In genomic region chr3:9769426-9770275, GRCh38 we compare ENCODE assay signal across 8 cellular contexts. TPM values are rescaled to one million over a fixed set of nuclear protein-coding genes. Genes with fewer than 3 reads are reported as not detected.
DNase-seq lines count a peak whose midpoint lies in the region; ATAC-seq, FAIRE-seq and TF ChIP-seq lines count a peak whose summit lies in the region.

TSS of gene CAMK1 (minus strand) at chr3:9769947. CDS start at chr3:9767749, 2,198 bp downstream.

- H3K9me3 ChIP-seq in H1 (ENCODE audit: insufficient read depth in 2 of 2, low read depth in 1 of 2, low read length in 1 of 2), result no peaks in the 10 kb centered on the region

- no peak within 1 kb of the TSS for H2BK12ac ChIP-seq in H1 (ENCODE audit: low read depth, low read length)

- H2AK5ac ChIP-seq in H1 (ENCODE audit: low read depth, low read length), result no peak within 1 kb of the TSS

- peak within 1 kb of the TSS; percentile 67 for H3K4me3 Mint-ChIP-seq in activated CD8-positive, alpha-beta memory T cell treated with anti-CD3 and anti-CD28 coated beads, Interleukin-2, amount 10 ng/mL, durations not matched to agents 7 days and 5 days

- CTCF ChIA-PET in activated CD8-positive, alpha-beta memory T cell treated with anti-CD3 and anti-CD28 coated beads, Interleukin-2, amount 10 ng/mL, durations not matched to agents 7 days and 5 days (lab: Charles Lee), result interaction anchor here (0.9 to 1.1 kb wide), 5 partner anchors 14 to 217 kb away, joined by 3 to 4 read pairs (median 3); partner anchors contain the start of gene EMC3
- CTCF ChIA-PET in H1 (lab: Charles Lee; ENCODE audit: partially characterized antibody), result interaction anchor here (0.9 to 1.6 kb wide), 3 partner anchors 12 to 17 kb away, joined by 3 to 5 read pairs (median 3); no protein-coding TSS in a partner anchor

- TF ChIP-seq POLR2A in H1 (IDR thresholded peaks at IDR 0.05; ENCODE audit: control extremely low read depth in 1 of 2, low read depth in 2 of 2, low read length in 2 of 2), result no peak

- no peak within 1 kb of the TSS for H4K5ac ChIP-seq in H1 (ENCODE audit: insufficient read length, low read depth, low read length)

- peak; percentile 58 for ATAC-seq in GM21717 (IDR thresholded peaks at IDR 0.05; ENCODE audit: unreplicated experiment)
- ATAC-seq in activated CD8-positive, alpha-beta memory T cell treated with anti-CD3 and anti-CD28 coated beads, Interleukin-2, amount 10 ng/mL, durations not matched to agents 7 days and 5 days, result peak; percentile 95

- no peak within 1 kb of the TSS for H3K14ac ChIP-seq in H1 (ENCODE audit: insufficient read length)

- peaks cover 6% of the 10 kb centered on the region for H3K36me3 Mint-ChIP-seq in activated CD8-positive, alpha-beta memory T cell treated with anti-CD3 and anti-CD28 coated beads, Interleukin-2, amount 10 ng/mL, durations not matched to agents 7 days and 5 days

- H3K79me2 ChIP-seq in H1 (ENCODE audit: control insufficient read depth in 1 of 2, insufficient read depth in 2 of 2, low read length in 2 of 2), result no peaks in the 10 kb centered on the region

- no peak within 1 kb of the TSS; the same call in 1 of the 2 replicates for H4K8ac ChIP-seq in H1 (ENCODE audit: extremely low read depth, insufficient read depth, low read length)

- no peak for TF ChIP-seq CTCF in H1 (IDR thresholded peaks at IDR 0.05; ENCODE audit: control extremely low read depth in 1 of 3, insufficient read depth in 1 of 3, low read depth in 1 of 3, low read length in 3 of 3)

- no peak within 1 kb of the TSS for H2BK120ac ChIP-seq in H1 (replicated peaks; ENCODE audit: low read depth, low read length)

- WGBS in H1 (ENCODE audit: extremely low coverage in 1 of 2, insufficient coverage in 1 of 2, insufficient read length in 1 of 2, insufficient replicate concordance in 2 of 2, low coverage in 1 of 2, low lambda C conversion rate in 2 of 2, missing lambda C conversion rate in 1 of 2), 2 experiments, result 15% methylated on average over 45 of the region's 49 CpGs; no CpG with 5 or more reads in 1 of the 2 experiments

- H3K56ac ChIP-seq in H1 (replicated peaks; ENCODE audit: insufficient read length, low read depth, low read length), result no peak within 1 kb of the TSS

- peaks cover 7% of the 10 kb centered on the region for H3K23me2 ChIP-seq in H1 (ENCODE audit: low read depth, low read length)

- FAIRE-seq in H1 (lab: Jason Lieb, UNC), result no peak

- no peak for TF ChIP-seq RAD21 in H1 (IDR thresholded peaks at IDR 0.05 in 1 of 2, conservative IDR thresholded peaks at IDR 0.05 in 1 of 2; ENCODE audit: low read depth in 2 of 2, low read length in 2 of 2)

- H3K4me1 ChIP-seq in H1 (replicated peaks in 1 of 4; ENCODE audit: control insufficient read depth in 3 of 4, insufficient read depth in 4 of 4, low read length in 3 of 4), result peaks cover 0 to 10% (median 2%) of the 10 kb centered on the region in 4 experiments; a peak in 1 of 7 replicates

- peak within 1 kb of the TSS in 3 of 4 experiments; percentile 6 to 67 (median 21); a peak in 5 of 7 replicates for H3K9ac ChIP-seq in H1 (replicated peaks in 1 of 4; ENCODE audit: extremely low read depth in 1 of 4, low read depth in 3 of 4, low read length in 3 of 4)

- peak within 1 kb of the TSS; percentile 50 to 68 (median 52) for H3K4me3 ChIP-seq in H1 (ENCODE audit: extremely low read depth in 1 of 4, insufficient read depth in 2 of 4, low read depth in 3 of 4, low read length in 4 of 4)

- H3K9me3 Mint-ChIP-seq in activated CD8-positive, alpha-beta memory T cell treated with anti-CD3 and anti-CD28 coated beads, Interleukin-2, amount 10 ng/mL, durations not matched to agents 7 days and 5 days (ENCODE audit: low read depth), result no peaks in the 10 kb centered on the region

- H3K4me1 Mint-ChIP-seq in activated CD8-positive, alpha-beta memory T cell treated with anti-CD3 and anti-CD28 coated beads, Interleukin-2, amount 10 ng/mL, durations not matched to agents 7 days and 5 days, result peaks cover 33% of the 10 kb centered on the region

- no peak within 1 kb of the TSS for H3K4ac ChIP-seq in H1 (replicated peaks; ENCODE audit: insufficient read length, low read depth, low read length)

- TF ChIP-seq EP300 in H1 (IDR thresholded peaks at IDR 0.05; ENCODE audit: borderline replicate concordance in 1 of 2, low read depth in 2 of 2, low read length in 2 of 2), result no peak

- H3K27ac Mint-ChIP-seq in activated CD8-positive, alpha-beta memory T cell treated with anti-CD3 and anti-CD28 coated beads, Interleukin-2, amount 10 ng/mL, durations not matched to agents 7 days and 5 days, result peak within 1 kb of the TSS; percentile 74

- no peaks in the 10 kb centered on the region for H3K36me3 ChIP-seq in H1 (ENCODE audit: control insufficient read depth in 2 of 4, insufficient read depth in 4 of 4, low read length in 3 of 4)

- no peak within 1 kb of the TSS for H2BK15ac ChIP-seq in H1 (ENCODE audit: low read length)

- H3K27me3 Mint-ChIP-seq in activated CD8-positive, alpha-beta memory T cell treated with anti-CD3 and anti-CD28 coated beads, Interleukin-2, amount 10 ng/mL, durations not matched to agents 7 days and 5 days, result no peaks in the 10 kb centered on the region

- H4K91ac ChIP-seq in H1 (replicated peaks; ENCODE audit: insufficient read length, low read length), result peak within 1 kb of the TSS; percentile 35

- H3K23ac ChIP-seq in H1 (ENCODE audit: insufficient read length), result no peak within 1 kb of the TSS

- peak within 1 kb of the TSS; percentile 69 to 79 for H3K4me2 ChIP-seq in H1 (ENCODE audit: insufficient read depth in 1 of 2, low read depth in 2 of 2, low read length in 2 of 2)

- POLR2A ChIA-PET in H1 (lab: Charles Lee; ENCODE audit: partially characterized antibody), result interaction anchor here (0.6 to 5.2 kb wide), 9 partner anchors 8 to 256 kb away, joined by 3 to 43 read pairs (median 4); partner anchors contain the start of genes ARPC4, FANCD2, OGG1 and TADA3

- no peak within 1 kb of the TSS; the same call in none of the 2 replicates for H3K18ac ChIP-seq in H1 (ENCODE audit: extremely low read depth, low read length)

- peak within 1 kb of the TSS; percentile 57; the same call in 1 of the 2 replicates for H2AFZ ChIP-seq in H1 (ENCODE audit: low read length)

- H3K79me1 ChIP-seq in H1 (ENCODE audit: low read depth, low read length), result no peaks in the 10 kb centered on the region

- no peak within 1 kb of the TSS for H2BK5ac ChIP-seq in H1 (ENCODE audit: low read depth, low read length)

- H3K27ac ChIP-seq in H1 (ENCODE audit: low read depth, low read length), result no peak within 1 kb of the TSS

- H4K20me1 ChIP-seq in H1 (replicated peaks in 1 of 2; ENCODE audit: control insufficient read depth in 1 of 2, insufficient read depth in 2 of 2, low read length in 2 of 2), result peaks cover 0 to 3% of the 10 kb centered on the region in 2 experiments

- peaks cover 1 to 28% (median 23%) of the 10 kb centered on the region in 4 experiments; a peak in 6 of 7 replicates for H3K27me3 ChIP-seq in H1 (replicated peaks in 1 of 4; ENCODE audit: control insufficient read depth in 3 of 4, extremely low read depth in 1 of 4, insufficient read depth in 3 of 4, low read length in 3 of 4)

- peak; percentile 67 for DNase-seq in COLO668 (lab: John Stamatoyannopoulos, UW; ENCODE audit: unreplicated experiment)
- DNase-seq in NCI-H2107 treated with DMSO at 0.1 percent for 48 hours (lab: John Stamatoyannopoulos, UW; ENCODE audit: unreplicated experiment), result peak; percentile 4
- DNase-seq in activated CD8-positive, alpha-beta memory T cell treated with anti-CD3 and anti-CD28 coated beads, Interleukin-2, amount 10 ng/mL, durations not matched to agents 7 days and 5 days, result peak; percentile 78
- peak in 1 of 2 experiments; percentile 85 for DNase-seq in H1 (ENCODE audit: low read depth in 1 of 2, low spot score in 2 of 2)
- peak; percentile 64 to 76 for DNase-seq in lung microvascular endothelial cell (ENCODE audit: low read depth in 2 of 2)
- DNase-seq in stimulated activated CD4-positive, alpha-beta T cell treated with anti-CD3 and anti-CD28 coated beads, TNF-alpha, amount 100 ng/mL, for 24 hours (ENCODE audit: low read depth in 3 of 3), result peak in 2 of 3 experiments; percentile 43 to 71
- no peak for DNase-seq in KG1 (lab: John Stamatoyannopoulos, UW)

- no peak within 1 kb of the TSS for H2BK20ac ChIP-seq in H1 (ENCODE audit: low read length)

TF ChIP-seq in H1, 55 proteins besides CTCF, POLR2A, EP300 and RAD21:
- peak; percentile 45; the same call in 1 of the 2 replicates for TF ChIP-seq PHF8 (conservative IDR thresholded peaks at IDR 0.05; ENCODE audit: low read depth, low read length)
- no peak for TF ChIP-seq USF2 (IDR thresholded peaks at IDR 0.05; ENCODE audit: low read length)
- TF ChIP-seq TAF7 (optimal IDR thresholded peaks at IDR 0.05; ENCODE audit: borderline replicate concordance, low read depth, low read length), result peak; percentile 2
- TF ChIP-seq ZNF274 (IDR thresholded peaks at IDR 0.05; ENCODE audit: borderline replicate concordance, extremely low read depth, low read length), result no peak
- peak in 1 of 2 experiments; percentile 77; a peak in 1 of 4 replicates for TF ChIP-seq HDAC2 (IDR thresholded peaks at IDR 0.05; ENCODE audit: borderline replicate concordance in 1 of 2, low read depth in 2 of 2, low read length in 2 of 2)
- TF ChIP-seq ASH2L (IDR thresholded peaks at IDR 0.05; ENCODE audit: low read length), result peak; percentile 67
TF ChIP-seq in H1: peak in this region for 4.

RNA-seq across cellular contexts. Expression of gene CAMK1, which starts in this region (rescaled TPM):
- total RNA-seq in activated CD8-positive, alpha-beta memory T cell treated with anti-CD3 and anti-CD28 coated beads, Interleukin-2, amount 10 ng/mL, durations not matched to agents 7 days and 5 days, result 10 to 100 TPM; 31.7 to 57.7 TPM
- 4.8 and 4.9 TPM in 2 replicates for total RNA-seq in H1 (2021; fragmentation: NEBNext Ultra II Directional; extraction: Animal tissue kit (Norgen Biotek cat#: 25700))
- polyA plus RNA-seq in H1 (2011; rRNA removed), result 5.1 and 5.3 TPM in 2 replicates
- 7.3 TPM for polyA plus RNA-seq in H1 (2011; cell fraction: cytosol; rRNA removed)
- 8.2 TPM for polyA plus RNA-seq in H1 (2011; cell fraction: nucleus; rRNA removed)
- polyA plus RNA-seq in H1 (2012, experiment 1 of 2), result 4.7 to 7.7 TPM (median 5.8 TPM) in 4 replicates
- 7.0 TPM for polyA plus RNA-seq in H1 (2012, experiment 2 of 2)
- polyA plus RNA-seq in H1 (2013, experiment 1 of 2), result 4.5 TPM
- polyA plus RNA-seq in H1 (2013, experiment 2 of 2), result 4.5 TPM
- 2.3 and 3.1 TPM in 2 replicates for polyA minus RNA-seq in H1 (2011; rRNA and poly(A)+ RNA removed)
- 2.9 TPM for polyA minus RNA-seq in H1 (2011; cell fraction: cytosol; rRNA and poly(A)+ RNA removed)
- 5.8 TPM for polyA minus RNA-seq in H1 (2011; cell fraction: nucleus; rRNA and poly(A)+ RNA removed)
- total RNA-seq in lung microvascular endothelial cell, result 21.4 and 25.1 TPM in 2 replicates
